26 cellular contexts compared by ENCODE assay signal in genomic region chr6:55490871-55491270, GRCh38.
"Had no signal": no experiment of that assay in that cellular context is flagged by ENCODE, and none has a peak within 500 bp of the region (broad histone marks: within the 10 kb centered on the region; RNA-seq: fewer than 3 reads in every experiment).

No MANE protein-coding gene starts in this region.

- H3K27me3 ChIP-seq: dorsolateral prefrontal cortex, esophagus muscularis mucosa, gastrocnemius medialis, heart right ventricle had no signal

- DNase-seq: dermis blood vessel endothelial cell; dorsolateral prefrontal cortex; effector CD4-positive, alpha-beta T cell; effector memory CD4-positive, alpha-beta T cell; foreskin fibroblast; foreskin melanocyte; gastrocnemius medialis; glutamatergic neuron; head of caudate nucleus; heart right ventricle; hippocampal formation; left cardiac atrium; left ventricle myocardium inferior; lower lobe of right lung; mesenchymal stem cell; mucosa of descending colon; naive B cell; naive thymus-derived CD8-positive, alpha-beta T cell had no signal

- FAIRE-seq: colon, endothelial cell of umbilical vein, islet of Langerhans, keratinocyte had no signal

- H3K27ac ChIP-seq: coronary artery, dorsolateral prefrontal cortex, esophagus muscularis mucosa, gastrocnemius medialis, heart right ventricle, left ventricle myocardium inferior, lower lobe of right lung had no signal

- H3K4me1 ChIP-seq: esophagus muscularis mucosa, gastrocnemius medialis, heart right ventricle, left ventricle myocardium inferior, lower lobe of right lung had no signal

- H3K4me3 Mint-ChIP-seq: mesothelial cell of epicardium; naive B cell; naive thymus-derived CD8-positive, alpha-beta T cell had no signal

- H3K4me1 Mint-ChIP-seq: naive B cell; naive thymus-derived CD8-positive, alpha-beta T cell had no signal

- ATAC-seq: gastrocnemius medialis; heart right ventricle; left cardiac atrium; left lobe of liver; lower lobe of right lung; mucosa of descending colon; naive thymus-derived CD8-positive, alpha-beta T cell had no signal

- H3K27me3 Mint-ChIP-seq: naive B cell; naive thymus-derived CD8-positive, alpha-beta T cell had no signal

- H3K27ac Mint-ChIP-seq: mesothelial cell of epicardium; naive thymus-derived CD8-positive, alpha-beta T cell had no signal

- H3K4me3 ChIP-seq: coronary artery, dorsolateral prefrontal cortex, esophagus muscularis mucosa, gastrocnemius medialis, heart right ventricle, left ventricle myocardium inferior, lower lobe of right lung, mucosa of descending colon had no signal

- H3K9me3 ChIP-seq: esophagus muscularis mucosa, gastrocnemius medialis, lower lobe of right lung, mucosa of descending colon had no signal

- H3K36me3 ChIP-seq: esophagus muscularis mucosa, gastrocnemius medialis, heart right ventricle, left ventricle myocardium inferior, lower lobe of right lung had no signal

- H3K36me3 Mint-ChIP-seq: mesothelial cell of epicardium; naive B cell; naive thymus-derived CD8-positive, alpha-beta T cell had no signal
